In the genomic region with DNA sequence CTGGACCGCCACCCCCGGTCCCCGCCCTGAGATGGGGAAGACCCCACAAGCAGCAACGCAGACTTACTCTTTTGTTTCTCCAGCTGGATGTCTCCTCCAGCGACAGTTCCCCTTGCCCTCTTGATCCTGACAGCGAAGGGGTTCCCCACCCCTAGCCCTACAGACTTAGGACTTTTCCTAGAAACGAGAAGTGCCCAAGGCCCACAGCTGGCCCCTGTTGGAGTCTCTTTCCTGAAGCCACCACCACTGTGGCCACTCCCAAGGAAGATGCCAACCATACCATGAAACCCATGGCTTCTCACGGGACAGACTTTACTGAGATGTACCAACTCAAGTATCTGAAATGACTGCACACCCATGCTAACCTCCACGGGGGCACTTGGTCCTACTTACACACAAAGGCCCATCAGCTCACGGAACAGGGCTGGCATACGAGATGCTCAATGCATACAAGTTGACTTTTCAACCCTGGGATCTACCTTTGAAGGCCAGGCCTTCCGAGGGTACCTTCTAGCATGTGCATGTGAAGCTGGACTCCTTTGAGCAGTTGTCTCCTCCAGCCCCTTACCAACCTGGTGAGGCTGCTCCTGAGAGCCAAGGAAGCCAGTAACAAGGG, we compare ENCODE assay signal across 1 cellular context.
TF ChIP-seq lines count a peak whose summit lies in the region.

No MANE protein-coding gene starts in this region.

TF ChIP-seq in H1, 55 proteins besides CTCF, POLR2A, EP300 and RAD21:
- TF ChIP-seq RNF2 (IDR thresholded peaks at IDR 0.05; ENCODE audit: borderline replicate concordance, low read depth, low read length, missing control alignments, poor library complexity, severe bottlenecking) (no peak), CTBP2 (IDR thresholded peaks at IDR 0.05; ENCODE audit: borderline replicate concordance, insufficient read depth, insufficient read length, low read length) (no peak), KDM4A (IDR thresholded peaks at IDR 0.05; ENCODE audit: low read depth, low read length, severe bottlenecking) (no peak), SP4 (IDR thresholded peaks at IDR 0.05; ENCODE audit: low read length) (no peak), GABPA (IDR thresholded peaks at IDR 0.05; ENCODE audit: borderline replicate concordance, insufficient read depth, low read length) (no peak), EZH2 (IDR thresholded peaks at IDR 0.05; ENCODE audit: low read depth, low read length, severe bottlenecking) (no peak), RXRA (IDR thresholded peaks at IDR 0.05; ENCODE audit: insufficient read depth, low read depth, low read length) (no peak), NANOG (IDR thresholded peaks at IDR 0.05; ENCODE audit: insufficient read depth, low read depth, low read length, poor library complexity, severe bottlenecking) (no peak), KDM1A (IDR thresholded peaks at IDR 0.05; ENCODE audit: borderline replicate concordance, low read length) (no peak), JUN (IDR thresholded peaks at IDR 0.05; ENCODE audit: low read depth, low read length) (no peak), TBP (IDR thresholded peaks at IDR 0.05; ENCODE audit: low read depth, low read length) (no peak), TEAD4 (IDR thresholded peaks at IDR 0.05; ENCODE audit: low read depth, low read length) (no peak), BACH1 (IDR thresholded peaks at IDR 0.05; ENCODE audit: low read length) (no peak), EGR1 (IDR thresholded peaks at IDR 0.05; ENCODE audit: borderline replicate concordance, low read depth, low read length) (no peak), BRCA1 (IDR thresholded peaks at IDR 0.05; ENCODE audit: low read depth, low read length) (no peak)
- TF ChIP-seq, protein P1, sequence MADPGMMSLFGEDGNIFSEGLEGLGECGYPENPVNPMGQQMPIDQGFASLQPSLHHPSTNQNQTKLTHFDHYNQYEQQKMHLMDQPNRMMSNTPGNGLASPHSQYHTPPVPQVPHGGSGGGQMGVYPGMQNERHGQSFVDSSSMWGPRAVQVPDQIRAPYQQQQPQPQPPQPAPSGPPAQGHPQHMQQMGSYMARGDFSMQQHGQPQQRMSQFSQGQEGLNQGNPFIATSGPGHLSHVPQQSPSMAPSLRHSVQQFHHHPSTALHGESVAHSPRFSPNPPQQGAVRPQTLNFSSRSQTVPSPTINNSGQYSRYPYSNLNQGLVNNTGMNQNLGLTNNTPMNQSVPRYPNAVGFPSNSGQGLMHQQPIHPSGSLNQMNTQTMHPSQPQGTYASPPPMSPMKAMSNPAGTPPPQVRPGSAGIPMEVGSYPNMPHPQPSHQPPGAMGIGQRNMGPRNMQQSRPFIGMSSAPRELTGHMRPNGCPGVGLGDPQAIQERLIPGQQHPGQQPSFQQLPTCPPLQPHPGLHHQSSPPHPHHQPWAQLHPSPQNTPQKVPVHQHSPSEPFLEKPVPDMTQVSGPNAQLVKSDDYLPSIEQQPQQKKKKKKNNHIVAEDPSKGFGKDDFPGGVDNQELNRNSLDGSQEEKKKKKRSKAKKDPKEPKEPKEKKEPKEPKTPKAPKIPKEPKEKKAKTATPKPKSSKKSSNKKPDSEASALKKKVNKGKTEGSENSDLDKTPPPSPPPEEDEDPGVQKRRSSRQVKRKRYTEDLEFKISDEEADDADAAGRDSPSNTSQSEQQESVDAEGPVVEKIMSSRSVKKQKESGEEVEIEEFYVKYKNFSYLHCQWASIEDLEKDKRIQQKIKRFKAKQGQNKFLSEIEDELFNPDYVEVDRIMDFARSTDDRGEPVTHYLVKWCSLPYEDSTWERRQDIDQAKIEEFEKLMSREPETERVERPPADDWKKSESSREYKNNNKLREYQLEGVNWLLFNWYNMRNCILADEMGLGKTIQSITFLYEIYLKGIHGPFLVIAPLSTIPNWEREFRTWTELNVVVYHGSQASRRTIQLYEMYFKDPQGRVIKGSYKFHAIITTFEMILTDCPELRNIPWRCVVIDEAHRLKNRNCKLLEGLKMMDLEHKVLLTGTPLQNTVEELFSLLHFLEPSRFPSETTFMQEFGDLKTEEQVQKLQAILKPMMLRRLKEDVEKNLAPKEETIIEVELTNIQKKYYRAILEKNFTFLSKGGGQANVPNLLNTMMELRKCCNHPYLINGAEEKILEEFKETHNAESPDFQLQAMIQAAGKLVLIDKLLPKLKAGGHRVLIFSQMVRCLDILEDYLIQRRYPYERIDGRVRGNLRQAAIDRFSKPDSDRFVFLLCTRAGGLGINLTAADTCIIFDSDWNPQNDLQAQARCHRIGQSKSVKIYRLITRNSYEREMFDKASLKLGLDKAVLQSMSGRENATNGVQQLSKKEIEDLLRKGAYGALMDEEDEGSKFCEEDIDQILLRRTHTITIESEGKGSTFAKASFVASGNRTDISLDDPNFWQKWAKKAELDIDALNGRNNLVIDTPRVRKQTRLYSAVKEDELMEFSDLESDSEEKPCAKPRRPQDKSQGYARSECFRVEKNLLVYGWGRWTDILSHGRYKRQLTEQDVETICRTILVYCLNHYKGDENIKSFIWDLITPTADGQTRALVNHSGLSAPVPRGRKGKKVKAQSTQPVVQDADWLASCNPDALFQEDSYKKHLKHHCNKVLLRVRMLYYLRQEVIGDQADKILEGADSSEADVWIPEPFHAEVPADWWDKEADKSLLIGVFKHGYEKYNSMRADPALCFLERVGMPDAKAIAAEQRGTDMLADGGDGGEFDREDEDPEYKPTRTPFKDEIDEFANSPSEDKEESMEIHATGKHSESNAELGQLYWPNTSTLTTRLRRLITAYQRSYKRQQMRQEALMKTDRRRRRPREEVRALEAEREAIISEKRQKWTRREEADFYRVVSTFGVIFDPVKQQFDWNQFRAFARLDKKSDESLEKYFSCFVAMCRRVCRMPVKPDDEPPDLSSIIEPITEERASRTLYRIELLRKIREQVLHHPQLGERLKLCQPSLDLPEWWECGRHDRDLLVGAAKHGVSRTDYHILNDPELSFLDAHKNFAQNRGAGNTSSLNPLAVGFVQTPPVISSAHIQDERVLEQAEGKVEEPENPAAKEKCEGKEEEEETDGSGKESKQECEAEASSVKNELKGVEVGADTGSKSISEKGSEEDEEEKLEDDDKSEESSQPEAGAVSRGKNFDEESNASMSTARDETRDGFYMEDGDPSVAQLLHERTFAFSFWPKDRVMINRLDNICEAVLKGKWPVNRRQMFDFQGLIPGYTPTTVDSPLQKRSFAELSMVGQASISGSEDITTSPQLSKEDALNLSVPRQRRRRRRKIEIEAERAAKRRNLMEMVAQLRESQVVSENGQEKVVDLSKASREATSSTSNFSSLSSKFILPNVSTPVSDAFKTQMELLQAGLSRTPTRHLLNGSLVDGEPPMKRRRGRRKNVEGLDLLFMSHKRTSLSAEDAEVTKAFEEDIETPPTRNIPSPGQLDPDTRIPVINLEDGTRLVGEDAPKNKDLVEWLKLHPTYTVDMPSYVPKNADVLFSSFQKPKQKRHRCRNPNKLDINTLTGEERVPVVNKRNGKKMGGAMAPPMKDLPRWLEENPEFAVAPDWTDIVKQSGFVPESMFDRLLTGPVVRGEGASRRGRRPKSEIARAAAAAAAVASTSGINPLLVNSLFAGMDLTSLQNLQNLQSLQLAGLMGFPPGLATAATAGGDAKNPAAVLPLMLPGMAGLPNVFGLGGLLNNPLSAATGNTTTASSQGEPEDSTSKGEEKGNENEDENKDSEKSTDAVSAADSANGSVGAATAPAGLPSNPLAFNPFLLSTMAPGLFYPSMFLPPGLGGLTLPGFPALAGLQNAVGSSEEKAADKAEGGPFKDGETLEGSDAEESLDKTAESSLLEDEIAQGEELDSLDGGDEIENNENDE (IDR thresholded peaks at IDR 0.05; ENCODE audit: insufficient replicate concordance, low read length) = no peak
- TF ChIP-seq, protein P2, sequence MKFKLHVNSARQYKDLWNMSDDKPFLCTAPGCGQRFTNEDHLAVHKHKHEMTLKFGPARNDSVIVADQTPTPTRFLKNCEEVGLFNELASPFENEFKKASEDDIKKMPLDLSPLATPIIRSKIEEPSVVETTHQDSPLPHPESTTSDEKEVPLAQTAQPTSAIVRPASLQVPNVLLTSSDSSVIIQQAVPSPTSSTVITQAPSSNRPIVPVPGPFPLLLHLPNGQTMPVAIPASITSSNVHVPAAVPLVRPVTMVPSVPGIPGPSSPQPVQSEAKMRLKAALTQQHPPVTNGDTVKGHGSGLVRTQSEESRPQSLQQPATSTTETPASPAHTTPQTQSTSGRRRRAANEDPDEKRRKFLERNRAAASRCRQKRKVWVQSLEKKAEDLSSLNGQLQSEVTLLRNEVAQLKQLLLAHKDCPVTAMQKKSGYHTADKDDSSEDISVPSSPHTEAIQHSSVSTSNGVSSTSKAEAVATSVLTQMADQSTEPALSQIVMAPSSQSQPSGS (IDR thresholded peaks at IDR 0.05; ENCODE audit: low read length) = no peak
